In the genomic region with DNA sequence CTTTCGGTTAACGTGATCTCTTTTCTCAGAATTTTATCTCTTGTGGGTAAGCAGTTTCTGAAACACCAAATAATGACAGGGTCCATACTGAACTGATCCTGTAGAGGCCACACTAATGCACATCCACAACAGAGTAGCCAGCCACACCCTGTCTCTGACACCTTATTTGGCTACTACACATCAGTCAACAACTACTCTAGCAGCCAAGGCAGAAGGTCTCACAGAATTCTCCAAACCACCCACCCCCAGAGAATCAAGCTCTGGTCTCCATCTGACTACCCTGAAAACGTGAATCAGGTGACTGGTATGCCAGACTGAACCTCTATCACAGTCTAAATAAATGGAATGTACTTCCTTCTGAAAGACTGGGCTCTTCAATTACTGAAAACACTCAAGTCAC, we compare ENCODE assay signal across 1 cellular context.
TF ChIP-seq lines count a peak whose summit lies in the region.

No MANE protein-coding gene starts in this region.

TF ChIP-seq in K562, 482 proteins besides CTCF, POLR2A, EP300 and RAD21 (continued from another document):
- peak in 1 of 2 experiments; percentile 76; a peak in 1 of 4 replicates for TF ChIP-seq SRF (CRISPR knock-in tag; IDR thresholded peaks at IDR 0.05)
- TF ChIP-seq NFIX (CRISPR knock-in tag; IDR thresholded peaks at IDR 0.05; ENCODE audit: low read depth): no peak
TF ChIP-seq in K562: peak in this region for 2.
